ENCODE assay signal across 27 cellular contexts in genomic region chr22:39482768-39483167, GRCh38. TPM values are rescaled to one million over a fixed set of nuclear protein-coding genes. Genes with fewer than 3 reads are reported as not detected.
A peak's percentile ranks its signal among the peaks of the same experiment; 100 is the strongest.
DNase-seq lines count a peak whose midpoint lies in the region; ATAC-seq lines count a peak whose summit lies in the region.
"Had no signal": no experiment of that assay in that cellular context is flagged by ENCODE, and none has a peak within 500 bp of the region (broad histone marks: within the 10 kb centered on the region; RNA-seq: fewer than 3 reads in every experiment).

No MANE protein-coding gene starts in this region.

- ATAC-seq in HG02759 (IDR thresholded peaks at IDR 0.05; ENCODE audit: unreplicated experiment) (no peak), GM18870 (IDR thresholded peaks at IDR 0.05; ENCODE audit: unreplicated experiment) (no peak)
- ATAC-seq: GM12878; HCT116; heart left ventricle; left ventricle myocardium superior; mucosa of descending colon; sciatic nerve; SK-N-SH treated with all-trans-retinoic acid at 6 μM for 48 hours; stimulated activated naive CD8-positive, alpha-beta T cell treated with anti-CD3 and anti-CD28 coated beads, Interleukin-15, Interleukin-2, amounts not matched to agents 100 U/mL and 50 U/mL, for 24 hours had no signal

- in situ Hi-C loops in ACHN (cut with HindIII; ENCODE audit: low pct_ligation_motif_present, low pct_unique_long_range_greater_than_20kb, low sequenced_read_pairs) = loop anchor here (25.0 kb wide), 1 partner anchor 95 kb away; the partner anchor contains the start of gene TAB1

- DNase-seq in ACHN (peak; percentile 64), LHCN-M2 (ENCODE audit: low read depth) (peak; percentile 74), amniotic epithelial cell (ENCODE audit: low read depth) (peak; percentile 56), kidney tubule cell (ENCODE audit: low spot score) (peak; percentile 58), NCI-H1694 treated with DMSO at 0.1 percent for 48 hours (lab: John Stamatoyannopoulos, UW) (no peak), NCI-H69 (lab: John Stamatoyannopoulos, UW) (no peak)
- DNase-seq: activated naive CD4-positive, alpha-beta T cell treated with anti-CD3 and anti-CD28 coated beads, Interleukin-2, amount 10 ng/mL, durations not matched to agents 7 days and 5 days; Calu3; cortex of kidney; DND-41; heart left ventricle; left ventricle myocardium superior; mucosa of descending colon; NCI-H1436; NCI-H2107; NCI-H510A treated with DMSO at 0.1 percent for 48 hours; nephron progenitor cell; stimulated activated naive CD8-positive, alpha-beta T cell treated with anti-CD3 and anti-CD28 coated beads, Interleukin-15, Interleukin-2, amounts not matched to agents 100 U/mL and 50 U/mL, for 24 hours; thyroid gland; WERI-Rb-1 had no signal

RNA-seq across cellular contexts. Expression of gene MIEF1, which starts 19.3 kb away (rescaled TPM):
- total RNA-seq in LHCN-M2 (2014; rRNA removed) = 27.9 and 33.0 TPM in 2 replicates
- polyA plus RNA-seq in LHCN-M2 (2012) = 15.3 TPM

RNA-seq across cellular contexts. Expression of gene MGAT3, which starts 26.0 kb away (rescaled TPM):
- total RNA-seq in LHCN-M2 (2014; rRNA removed) = under 0.01 TPM in 1 of 2 replicates, not detected in the other
- 0.04 TPM for polyA plus RNA-seq in LHCN-M2 (2012)
- total RNA-seq: MCF 10A had no signal

RNA-seq across cellular contexts. Expression of gene ATF4, which starts 37.6 kb away (rescaled TPM):
- 181 and 185 TPM in 2 replicates for total RNA-seq in LHCN-M2 (2014; rRNA removed)
- 233 TPM for polyA plus RNA-seq in LHCN-M2 (2012)

RNA-seq across cellular contexts. Expression of gene RPS19BP1, which starts 49.8 kb away (rescaled TPM):
- total RNA-seq in LHCN-M2 (2014; rRNA removed) = 104 and 123 TPM in 2 replicates
- polyA plus RNA-seq in LHCN-M2 (2012) = 96.0 TPM

Comparison
In these comparisons a context has a peak if more than half of its experiments do, and no peak if none do; other contexts are left out.
1. DNase-seq: peak in ACHN (single experiment), LHCN-M2 (single experiment), amniotic epithelial cell (single experiment) and kidney tubule cell (single experiment); none in NCI-H1694 treated with DMSO at 0.1 percent for 48 hours (single experiment) and NCI-H69 (single experiment).